ENCODE assay signal across 19 cellular contexts in the genomic region with DNA sequence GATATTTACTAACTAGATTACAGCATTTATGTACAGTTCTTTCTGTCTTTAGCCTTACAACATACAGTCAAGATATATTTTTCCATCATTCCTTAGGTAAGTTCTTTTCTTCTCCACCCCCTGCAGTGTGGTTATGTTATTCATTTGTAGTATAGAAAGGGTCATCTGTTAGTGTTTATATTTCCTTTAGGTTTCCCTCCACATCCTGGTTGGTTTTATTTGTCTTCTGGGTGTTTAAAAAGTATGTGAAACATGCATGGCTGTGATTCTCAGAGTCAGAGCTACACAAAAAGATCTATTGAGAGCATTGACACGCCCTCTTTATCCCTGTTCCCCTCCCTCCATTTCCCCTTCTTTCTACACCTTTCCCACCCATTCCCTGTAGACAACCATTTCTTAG. TPM values are rescaled to one million over a fixed set of nuclear protein-coding genes. Genes with fewer than 3 reads are reported as not detected.
A peak's percentile ranks its signal among the peaks of the same experiment; 100 is the strongest.
DNase-seq lines count a peak whose midpoint lies in the region; ATAC-seq and TF ChIP-seq lines count a peak whose summit lies in the region.
"Had no signal": no experiment of that assay in that cellular context is flagged by ENCODE, and none has a peak within 500 bp of the region (broad histone marks: within the 10 kb centered on the region; RNA-seq: fewer than 3 reads in every experiment).

No MANE protein-coding gene starts in this region.

- H3K27me3 Mint-ChIP-seq in Caco-2 (ENCODE audit: insufficient read depth, unreplicated experiment) = no peaks in the 10 kb centered on the region
- no peaks in the 10 kb centered on the region for H3K27me3 Mint-ChIP-seq in activated T-helper 17 cell treated with anti-CD3 and anti-CD28 coated beads, Interleukin-2, amount 50 U/mL, for 72 hours
- no peaks in the 10 kb centered on the region for H3K27me3 Mint-ChIP-seq in CD8-positive, alpha-beta T cell (ENCODE audit: low read depth)
- H3K27me3 Mint-ChIP-seq in activated naive CD4-positive, alpha-beta T cell treated with anti-CD3 and anti-CD28 coated beads, Interleukin-2, amount 10 ng/mL, durations not matched to agents 7 days and 5 days = no peaks in the 10 kb centered on the region
- H3K27me3 Mint-ChIP-seq: activated naive CD8-positive, alpha-beta T cell treated with anti-CD3 and anti-CD28 coated beads, Interleukin-2, amount 50 U/mL, for 24 hours had no signal

- CTCF ChIA-PET in Caco-2 (lab: Charles Lee) = no interaction called here
- CTCF ChIA-PET in CD8-positive, alpha-beta T cell (lab: Charles Lee) = no interaction called here
- CTCF ChIA-PET in activated naive CD4-positive, alpha-beta T cell treated with anti-CD3 and anti-CD28 coated beads, Interleukin-2, amount 10 ng/mL, durations not matched to agents 7 days and 5 days (lab: Charles Lee) = no interaction called here

- H3K27me3 ChIP-seq in Caco-2 (replicated peaks; ENCODE audit: control insufficient read depth, insufficient read depth, low read length) = no peaks in the 10 kb centered on the region
- no peaks in the 10 kb centered on the region for H3K27me3 ChIP-seq in CD8-positive, alpha-beta T cell (ENCODE audit: insufficient read depth, low read length)
- no peaks in the 10 kb centered on the region for H3K27me3 ChIP-seq in thyroid gland
- H3K27me3 ChIP-seq: cardiac muscle cell, dorsolateral prefrontal cortex had no signal

- H3K4me3 Mint-ChIP-seq in Caco-2 (ENCODE audit: unreplicated experiment) = no peak overlapping the region
- no peak overlapping the region for H3K4me3 Mint-ChIP-seq in activated T-helper 17 cell treated with anti-CD3 and anti-CD28 coated beads, Interleukin-2, amount 50 U/mL, for 72 hours
- H3K4me3 Mint-ChIP-seq in CD8-positive, alpha-beta T cell = no peak overlapping the region
- no peak overlapping the region for H3K4me3 Mint-ChIP-seq in activated naive CD4-positive, alpha-beta T cell treated with anti-CD3 and anti-CD28 coated beads, Interleukin-2, amount 10 ng/mL, durations not matched to agents 7 days and 5 days
- H3K4me3 Mint-ChIP-seq: activated naive CD8-positive, alpha-beta T cell treated with anti-CD3 and anti-CD28 coated beads, Interleukin-2, amount 50 U/mL, for 24 hours had no signal

- intact Hi-C loops in Caco-2 (cut with micrococcal nuclease; ENCODE audit: unreplicated experiment) (no loop called here), left colon (cut with DNase I, micrococcal nuclease) (no loop called here), thyroid gland (cut with DNase I) (no loop called here)
- intact Hi-C loops in CD8-positive, alpha-beta T cell (cut with DNase I, micrococcal nuclease) = no loop called here

- H3K9me3 Mint-ChIP-seq in Caco-2 (ENCODE audit: unreplicated experiment) = no peaks in the 10 kb centered on the region
- H3K9me3 Mint-ChIP-seq in activated T-helper 17 cell treated with anti-CD3 and anti-CD28 coated beads, Interleukin-2, amount 50 U/mL, for 72 hours = no peaks in the 10 kb centered on the region
- no peaks in the 10 kb centered on the region for H3K9me3 Mint-ChIP-seq in CD8-positive, alpha-beta T cell
- H3K9me3 Mint-ChIP-seq in activated naive CD4-positive, alpha-beta T cell treated with anti-CD3 and anti-CD28 coated beads, Interleukin-2, amount 10 ng/mL, durations not matched to agents 7 days and 5 days = no peaks in the 10 kb centered on the region
- H3K9me3 Mint-ChIP-seq: activated naive CD8-positive, alpha-beta T cell treated with anti-CD3 and anti-CD28 coated beads, Interleukin-2, amount 50 U/mL, for 24 hours had no signal

- H3K4me3 ChIP-seq in Caco-2 (ENCODE audit: low read depth, low read length) (no peak overlapping the region), thyroid gland (replicated peaks in 1 of 3) (no peak overlapping the region)
- no peak overlapping the region for H3K4me3 ChIP-seq in CD8-positive, alpha-beta T cell (ENCODE audit: low read depth, low read length)
- H3K4me3 ChIP-seq: cardiac muscle cell, dorsolateral prefrontal cortex had no signal

- TF ChIP-seq POLR2A in thyroid gland (IDR thresholded peaks at IDR 0.05) = no peak

- DNase-seq in Caco-2 (no peak), HT-29 (ENCODE audit: low spot score) (peak; percentile 38), left colon (no peak), thyroid gland (no peak), substantia nigra (lab: John Stamatoyannopoulos, UW) (no peak)
- no peak for DNase-seq in CD8-positive, alpha-beta T cell
- DNase-seq in activated naive CD4-positive, alpha-beta T cell treated with anti-CD3 and anti-CD28 coated beads, Interleukin-2, amount 10 ng/mL, durations not matched to agents 7 days and 5 days = no peak
- DNase-seq: activated CD4-positive, CD25-positive, alpha-beta regulatory T cell treated with anti-CD3 and anti-CD28 coated beads, Interleukin-2, amount 50 U/mL, for 72 hours; activated naive CD8-positive, alpha-beta T cell treated with anti-CD3 and anti-CD28 coated beads, Interleukin-2, amount 50 U/mL, for 24 hours; DMS53; dorsolateral prefrontal cortex; erythroblast; midbrain; NCI-H1436; NCI-H526; OCI-M1 had no signal

- TF ChIP-seq CTCF in Caco-2 (IDR thresholded peaks at IDR 0.05; ENCODE audit: insufficient read depth in 1 of 2, low read depth in 1 of 2, low read length in 1 of 2, severe bottlenecking in 1 of 2, unreplicated experiment in 1 of 2) (no peak), thyroid gland (IDR thresholded peaks at IDR 0.05) (no peak)
- no peak for TF ChIP-seq CTCF in CD8-positive, alpha-beta T cell (IDR thresholded peaks at IDR 0.05)

- peaks cover 24% of the 10 kb centered on the region for H3K4me1 Mint-ChIP-seq in Caco-2 (ENCODE audit: low read depth, unreplicated experiment)
- peaks cover 6% of the 10 kb centered on the region for H3K4me1 Mint-ChIP-seq in activated T-helper 17 cell treated with anti-CD3 and anti-CD28 coated beads, Interleukin-2, amount 50 U/mL, for 72 hours
- H3K4me1 Mint-ChIP-seq in CD8-positive, alpha-beta T cell (ENCODE audit: low read depth) = peaks cover 3% of the 10 kb centered on the region
- peaks cover 13% of the 10 kb centered on the region for H3K4me1 Mint-ChIP-seq in activated naive CD4-positive, alpha-beta T cell treated with anti-CD3 and anti-CD28 coated beads, Interleukin-2, amount 10 ng/mL, durations not matched to agents 7 days and 5 days
- H3K4me1 Mint-ChIP-seq: activated naive CD8-positive, alpha-beta T cell treated with anti-CD3 and anti-CD28 coated beads, Interleukin-2, amount 50 U/mL, for 24 hours had no signal

- no peak overlapping the region for H3K27ac ChIP-seq in CD8-positive, alpha-beta T cell (ENCODE audit: low read depth, low read length)
- no peak overlapping the region for H3K27ac ChIP-seq in thyroid gland
- H3K27ac ChIP-seq in substantia nigra (ENCODE audit: low read depth, low read length, poor library complexity, severe bottlenecking) = no peak overlapping the region
- H3K27ac ChIP-seq: cardiac muscle cell had no signal

- H3K36me3 Mint-ChIP-seq in Caco-2 (ENCODE audit: insufficient read depth, unreplicated experiment) = peaks cover 22% of the 10 kb centered on the region
- peaks cover 68% of the 10 kb centered on the region for H3K36me3 Mint-ChIP-seq in activated T-helper 17 cell treated with anti-CD3 and anti-CD28 coated beads, Interleukin-2, amount 50 U/mL, for 72 hours (ENCODE audit: low read depth)
- peaks cover 50% of the 10 kb centered on the region for H3K36me3 Mint-ChIP-seq in CD8-positive, alpha-beta T cell
- H3K36me3 Mint-ChIP-seq in activated naive CD4-positive, alpha-beta T cell treated with anti-CD3 and anti-CD28 coated beads, Interleukin-2, amount 10 ng/mL, durations not matched to agents 7 days and 5 days = peaks cover 5% of the 10 kb centered on the region

- no TSS peak for BruUV-seq in Caco-2 (replicated peaks; lab: Mats Ljungman, UMichigan)

- ATAC-seq in activated T-helper 17 cell treated with anti-CD3 and anti-CD28 coated beads, Interleukin-2, amount 50 U/mL, for 72 hours (replicated peaks) = no peak
- peak; percentile 75 for ATAC-seq in left colon
- no peak for ATAC-seq in CD8-positive, alpha-beta T cell
- ATAC-seq: activated naive CD8-positive, alpha-beta T cell treated with anti-CD3 and anti-CD28 coated beads, Interleukin-2, amount 50 U/mL, for 24 hours; SK-N-SH treated with all-trans-retinoic acid at 6 μM for 48 hours had no signal

- peak overlapping the region; percentile 36 for H3K27ac Mint-ChIP-seq in Caco-2 (ENCODE audit: unreplicated experiment)
- peak overlapping the region; percentile 48 for H3K27ac Mint-ChIP-seq in activated T-helper 17 cell treated with anti-CD3 and anti-CD28 coated beads, Interleukin-2, amount 50 U/mL, for 72 hours
- H3K27ac Mint-ChIP-seq in CD8-positive, alpha-beta T cell = no peak overlapping the region
- H3K27ac Mint-ChIP-seq in activated naive CD4-positive, alpha-beta T cell treated with anti-CD3 and anti-CD28 coated beads, Interleukin-2, amount 10 ng/mL, durations not matched to agents 7 days and 5 days = no peak overlapping the region
- H3K27ac Mint-ChIP-seq: activated naive CD8-positive, alpha-beta T cell treated with anti-CD3 and anti-CD28 coated beads, Interleukin-2, amount 50 U/mL, for 24 hours had no signal

- WGBS in thyroid gland, 2 donors = 98 to 100% methylated on average over 1 of the region's 1 CpG

- H3K4me1 ChIP-seq in Caco-2 = peaks cover 15% of the 10 kb centered on the region
- H3K4me1 ChIP-seq in CD8-positive, alpha-beta T cell (ENCODE audit: insufficient read depth, low read length) = no peaks in the 10 kb centered on the region
- no peaks in the 10 kb centered on the region for H3K4me1 ChIP-seq in thyroid gland

- no peaks in the 10 kb centered on the region for H3K9me3 ChIP-seq in Caco-2
- no peaks in the 10 kb centered on the region for H3K9me3 ChIP-seq in CD8-positive, alpha-beta T cell (ENCODE audit: low read length)
- H3K9me3 ChIP-seq in thyroid gland = no peaks in the 10 kb centered on the region

- POLR2A ChIA-PET in Caco-2 (lab: Charles Lee) = interaction anchor here (0.6 to 1.3 kb wide), 3 partner anchors 20 to 498 kb away, joined by 5 to 10 read pairs (median 7); partner anchors contain the start of gene DHX35
- POLR2A ChIA-PET in CD8-positive, alpha-beta T cell (lab: Charles Lee) = interaction anchor here (1.1 kb wide), 1 partner anchor 19 kb away, joined by 3 read pairs; no protein-coding TSS in a partner anchor

- H3K36me3 ChIP-seq in Caco-2 (ENCODE audit: control insufficient read depth, insufficient read depth, low read length) (no peaks in the 10 kb centered on the region), thyroid gland (no peaks in the 10 kb centered on the region)
- H3K36me3 ChIP-seq in CD8-positive, alpha-beta T cell (ENCODE audit: insufficient read depth, low read length) = peaks cover 7% of the 10 kb centered on the region
- H3K36me3 ChIP-seq: cardiac muscle cell had no signal

RNA-seq across cellular contexts. Expression of gene DHX35, which starts 20.1 kb away (rescaled TPM):
- total RNA-seq in Caco-2 (2022) (25.0 and 29.5 TPM in 2 replicates), left colon (10 to 100 TPM; 14.0 to 14.1 TPM), thyroid gland (10 to 100 TPM; 16.1 to 17.9 (median 16.4) TPM)
- total RNA-seq in HT-29 (2014; rRNA removed; shearing (Covaris generic)) = 14.7 and 14.9 TPM in 2 replicates
- total RNA-seq in activated T-helper 17 cell treated with anti-CD3 and anti-CD28 coated beads, Interleukin-2, amount 50 U/mL, for 72 hours = 10 to 100 TPM in 1 of 2 donors, 1 to 10 TPM in 1; 6.0 to 13.4 TPM
- 1 to 10 TPM; 8.5 to 8.8 TPM for total RNA-seq in CD8-positive, alpha-beta T cell

RNA-seq across cellular contexts. Expression of gene FAM83D, which starts 56.1 kb away (rescaled TPM):
- total RNA-seq in Caco-2 (2022) (82.4 and 86.3 TPM in 2 replicates), left colon (10 to 100 TPM in 1 of 2 donors, 1 to 10 TPM in 1; 9.4 to 11.2 TPM), thyroid gland (1 to 10 TPM in 1 of 4 donors, under 1 TPM in 3; 0.67 to 3.4 (median 0.86) TPM)
- 88.0 and 90.6 TPM in 2 replicates for total RNA-seq in HT-29 (2014; rRNA removed; shearing (Covaris generic))
- total RNA-seq in activated T-helper 17 cell treated with anti-CD3 and anti-CD28 coated beads, Interleukin-2, amount 50 U/mL, for 72 hours = 10 to 100 TPM; 15.9 to 18.3 TPM
- 1 to 10 TPM; 5.3 to 6.3 TPM for total RNA-seq in CD8-positive, alpha-beta T cell

Comparison
In these comparisons a context has a peak if more than half of its experiments do, and no peak if none do; other contexts are left out.
1. H3K27ac Mint-ChIP-seq: peak in Caco-2 (single experiment) and activated T-helper 17 cell treated with anti-CD3 and anti-CD28 coated beads, Interleukin-2, amount 50 U/mL, for 72 hours (single experiment); none in CD8-positive, alpha-beta T cell (single experiment) and activated naive CD4-positive, alpha-beta T cell treated with anti-CD3 and anti-CD28 coated beads, Interleukin-2, amount 10 ng/mL, durations not matched to agents 7 days and 5 days (single experiment).